In genomic region chr10:26733750-26734568, GRCh38 we compare ENCODE assay signal across 1 cellular context.
TF ChIP-seq lines count a peak whose summit lies in the region.

No MANE protein-coding gene starts in this region.

TF ChIP-seq in HepG2, 621 proteins besides CTCF, POLR2A, EP300 and RAD21 (continued from another document and continues in another):
- TF ChIP-seq ZHX1 (CRISPR knock-in tag; IDR thresholded peaks at IDR 0.05; ENCODE audit: low read depth) (no peak), ZNF709 (CRISPR knock-in tag; IDR thresholded peaks at IDR 0.05) (peak; percentile 81; the same call in 1 of the 2 replicates), CENPBD1 (CRISPR knock-in tag; IDR thresholded peaks at IDR 0.05; ENCODE audit: borderline replicate concordance, low read depth) (no peak), SRY (CRISPR knock-in tag; IDR thresholded peaks at IDR 0.05) (no peak), GATAD2A (CRISPR knock-in tag; IDR thresholded peaks at IDR 0.05) (peak; percentile 89), RFXAP (CRISPR knock-in tag; IDR thresholded peaks at IDR 0.05; ENCODE audit: borderline replicate concordance) (peak; percentile 71; the same call in 1 of the 2 replicates), ZNF17 (CRISPR knock-in tag; IDR thresholded peaks at IDR 0.05) (no peak), SIX1 (CRISPR knock-in tag; IDR thresholded peaks at IDR 0.05; ENCODE audit: borderline replicate concordance) (no peak), ZFP37 (CRISPR knock-in tag; IDR thresholded peaks at IDR 0.05; ENCODE audit: borderline replicate concordance) (no peak), ZBTB7B (CRISPR knock-in tag; IDR thresholded peaks at IDR 0.05) (peak; percentile 63; the same call in 1 of the 2 replicates), FOXO1 (CRISPR knock-in tag; IDR thresholded peaks at IDR 0.05) (peak; percentile 86), HHEX (CRISPR knock-in tag; IDR thresholded peaks at IDR 0.05) (0 out of 2 replicates have a peak, but pooled peaks have one; percentile 22), SAP130 (CRISPR knock-in tag; IDR thresholded peaks at IDR 0.05; ENCODE audit: low read depth) (peak; percentile 91), ADNP (CRISPR knock-in tag; IDR thresholded peaks at IDR 0.05) (no peak; the same call in 1 of the 2 replicates), ASH2L (IDR thresholded peaks at IDR 0.05; ENCODE audit: insufficient read length, low read depth, low read length) (peak; percentile 71), ATF6 (CRISPR knock-in tag; conservative IDR thresholded peaks at IDR 0.05) (no peak), ZNF510 (CRISPR knock-in tag; IDR thresholded peaks at IDR 0.05; ENCODE audit: low read depth) (no peak), SPEN (CRISPR knock-in tag; IDR thresholded peaks at IDR 0.05; ENCODE audit: low read depth) (peak; percentile 89; the same call in 1 of the 2 replicates), STAG1 (CRISPR knock-in tag; IDR thresholded peaks at IDR 0.05) (peak; percentile 42), KMT2A (CRISPR knock-in tag; IDR thresholded peaks at IDR 0.05) (peak; percentile 53; the same call in 1 of the 2 replicates), LCORL (IDR thresholded peaks at IDR 0.05) (no peak), LCORL (CRISPR knock-in tag; IDR thresholded peaks at IDR 0.05) (peak; percentile 88), ZNF614 (CRISPR knock-in tag; IDR thresholded peaks at IDR 0.05; ENCODE audit: borderline replicate concordance) (no peak; the same call in 1 of the 2 replicates), ZNF235 (CRISPR knock-in tag; IDR thresholded peaks at IDR 0.05; ENCODE audit: borderline replicate concordance) (no peak), ZNF547 (CRISPR knock-in tag; IDR thresholded peaks at IDR 0.05) (no peak), TBX3 (IDR thresholded peaks at IDR 0.05; ENCODE audit: borderline replicate concordance) (no peak), ZNF788 (CRISPR knock-in tag; IDR thresholded peaks at IDR 0.05; ENCODE audit: borderline replicate concordance) (peak; percentile 74; the same call in 1 of the 2 replicates), PCBP2 (optimal IDR thresholded peaks at IDR 0.05; ENCODE audit: low read depth, low read length, poor library complexity, severe bottlenecking) (no peak), ZNF724P (CRISPR knock-in tag; IDR thresholded peaks at IDR 0.05; ENCODE audit: borderline replicate concordance) (no peak), NRL (CRISPR knock-in tag; IDR thresholded peaks at IDR 0.05; ENCODE audit: borderline replicate concordance) (no peak), CREM (IDR thresholded peaks at IDR 0.05) (peak; percentile 65), CREM (CRISPR knock-in tag; IDR thresholded peaks at IDR 0.05) (no peak), KDM5B (CRISPR knock-in tag; IDR thresholded peaks at IDR 0.05; ENCODE audit: borderline replicate concordance) (0 out of 2 replicates have a peak, but pooled peaks have one; percentile 34), ZNF124 (CRISPR knock-in tag; IDR thresholded peaks at IDR 0.05) (no peak; the same call in 1 of the 2 replicates), MIER3 (CRISPR knock-in tag; IDR thresholded peaks at IDR 0.05; ENCODE audit: borderline replicate concordance) (peak; percentile 79)
- TF ChIP-seq, protein P1, sequence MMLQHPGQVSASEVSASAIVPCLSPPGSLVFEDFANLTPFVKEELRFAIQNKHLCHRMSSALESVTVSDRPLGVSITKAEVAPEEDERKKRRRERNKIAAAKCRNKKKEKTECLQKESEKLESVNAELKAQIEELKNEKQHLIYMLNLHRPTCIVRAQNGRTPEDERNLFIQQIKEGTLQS (CRISPR knock-in tag; IDR thresholded peaks at IDR 0.05) = no peak
- TF ChIP-seq, protein P2, sequence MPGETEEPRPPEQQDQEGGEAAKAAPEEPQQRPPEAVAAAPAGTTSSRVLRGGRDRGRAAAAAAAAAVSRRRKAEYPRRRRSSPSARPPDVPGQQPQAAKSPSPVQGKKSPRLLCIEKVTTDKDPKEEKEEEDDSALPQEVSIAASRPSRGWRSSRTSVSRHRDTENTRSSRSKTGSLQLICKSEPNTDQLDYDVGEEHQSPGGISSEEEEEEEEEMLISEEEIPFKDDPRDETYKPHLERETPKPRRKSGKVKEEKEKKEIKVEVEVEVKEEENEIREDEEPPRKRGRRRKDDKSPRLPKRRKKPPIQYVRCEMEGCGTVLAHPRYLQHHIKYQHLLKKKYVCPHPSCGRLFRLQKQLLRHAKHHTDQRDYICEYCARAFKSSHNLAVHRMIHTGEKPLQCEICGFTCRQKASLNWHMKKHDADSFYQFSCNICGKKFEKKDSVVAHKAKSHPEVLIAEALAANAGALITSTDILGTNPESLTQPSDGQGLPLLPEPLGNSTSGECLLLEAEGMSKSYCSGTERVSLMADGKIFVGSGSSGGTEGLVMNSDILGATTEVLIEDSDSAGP (CRISPR knock-in tag; IDR thresholded peaks at IDR 0.05; ENCODE audit: borderline replicate concordance) = peak; percentile 63
- TF ChIP-seq, protein P3, sequence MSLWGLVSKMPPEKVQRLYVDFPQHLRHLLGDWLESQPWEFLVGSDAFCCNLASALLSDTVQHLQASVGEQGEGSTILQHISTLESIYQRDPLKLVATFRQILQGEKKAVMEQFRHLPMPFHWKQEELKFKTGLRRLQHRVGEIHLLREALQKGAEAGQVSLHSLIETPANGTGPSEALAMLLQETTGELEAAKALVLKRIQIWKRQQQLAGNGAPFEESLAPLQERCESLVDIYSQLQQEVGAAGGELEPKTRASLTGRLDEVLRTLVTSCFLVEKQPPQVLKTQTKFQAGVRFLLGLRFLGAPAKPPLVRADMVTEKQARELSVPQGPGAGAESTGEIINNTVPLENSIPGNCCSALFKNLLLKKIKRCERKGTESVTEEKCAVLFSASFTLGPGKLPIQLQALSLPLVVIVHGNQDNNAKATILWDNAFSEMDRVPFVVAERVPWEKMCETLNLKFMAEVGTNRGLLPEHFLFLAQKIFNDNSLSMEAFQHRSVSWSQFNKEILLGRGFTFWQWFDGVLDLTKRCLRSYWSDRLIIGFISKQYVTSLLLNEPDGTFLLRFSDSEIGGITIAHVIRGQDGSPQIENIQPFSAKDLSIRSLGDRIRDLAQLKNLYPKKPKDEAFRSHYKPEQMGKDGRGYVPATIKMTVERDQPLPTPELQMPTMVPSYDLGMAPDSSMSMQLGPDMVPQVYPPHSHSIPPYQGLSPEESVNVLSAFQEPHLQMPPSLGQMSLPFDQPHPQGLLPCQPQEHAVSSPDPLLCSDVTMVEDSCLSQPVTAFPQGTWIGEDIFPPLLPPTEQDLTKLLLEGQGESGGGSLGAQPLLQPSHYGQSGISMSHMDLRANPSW (CRISPR knock-in tag; IDR thresholded peaks at IDR 0.05; ENCODE audit: borderline replicate concordance) = no peak
- TF ChIP-seq, protein P4, sequence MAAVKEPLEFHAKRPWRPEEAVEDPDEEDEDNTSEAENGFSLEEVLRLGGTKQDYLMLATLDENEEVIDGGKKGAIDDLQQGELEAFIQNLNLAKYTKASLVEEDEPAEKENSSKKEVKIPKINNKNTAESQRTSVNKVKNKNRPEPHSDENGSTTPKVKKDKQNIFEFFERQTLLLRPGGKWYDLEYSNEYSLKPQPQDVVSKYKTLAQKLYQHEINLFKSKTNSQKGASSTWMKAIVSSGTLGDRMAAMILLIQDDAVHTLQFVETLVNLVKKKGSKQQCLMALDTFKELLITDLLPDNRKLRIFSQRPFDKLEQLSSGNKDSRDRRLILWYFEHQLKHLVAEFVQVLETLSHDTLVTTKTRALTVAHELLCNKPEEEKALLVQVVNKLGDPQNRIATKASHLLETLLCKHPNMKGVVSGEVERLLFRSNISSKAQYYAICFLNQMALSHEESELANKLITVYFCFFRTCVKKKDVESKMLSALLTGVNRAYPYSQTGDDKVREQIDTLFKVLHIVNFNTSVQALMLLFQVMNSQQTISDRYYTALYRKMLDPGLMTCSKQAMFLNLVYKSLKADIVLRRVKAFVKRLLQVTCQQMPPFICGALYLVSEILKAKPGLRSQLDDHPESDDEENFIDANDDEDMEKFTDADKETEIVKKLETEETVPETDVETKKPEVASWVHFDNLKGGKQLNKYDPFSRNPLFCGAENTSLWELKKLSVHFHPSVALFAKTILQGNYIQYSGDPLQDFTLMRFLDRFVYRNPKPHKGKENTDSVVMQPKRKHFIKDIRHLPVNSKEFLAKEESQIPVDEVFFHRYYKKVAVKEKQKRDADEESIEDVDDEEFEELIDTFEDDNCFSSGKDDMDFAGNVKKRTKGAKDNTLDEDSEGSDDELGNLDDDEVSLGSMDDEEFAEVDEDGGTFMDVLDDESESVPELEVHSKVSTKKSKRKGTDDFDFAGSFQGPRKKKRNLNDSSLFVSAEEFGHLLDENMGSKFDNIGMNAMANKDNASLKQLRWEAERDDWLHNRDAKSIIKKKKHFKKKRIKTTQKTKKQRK (IDR thresholded peaks at IDR 0.05; ENCODE audit: low read length) = no peak
- TF ChIP-seq, protein P5, sequence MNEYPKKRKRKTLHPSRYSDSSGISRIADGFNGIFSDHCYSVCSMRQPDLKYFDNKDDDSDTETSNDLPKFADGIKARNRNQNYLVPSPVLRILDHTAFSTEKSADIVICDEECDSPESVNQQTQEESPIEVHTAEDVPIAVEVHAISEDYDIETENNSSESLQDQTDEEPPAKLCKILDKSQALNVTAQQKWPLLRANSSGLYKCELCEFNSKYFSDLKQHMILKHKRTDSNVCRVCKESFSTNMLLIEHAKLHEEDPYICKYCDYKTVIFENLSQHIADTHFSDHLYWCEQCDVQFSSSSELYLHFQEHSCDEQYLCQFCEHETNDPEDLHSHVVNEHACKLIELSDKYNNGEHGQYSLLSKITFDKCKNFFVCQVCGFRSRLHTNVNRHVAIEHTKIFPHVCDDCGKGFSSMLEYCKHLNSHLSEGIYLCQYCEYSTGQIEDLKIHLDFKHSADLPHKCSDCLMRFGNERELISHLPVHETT (CRISPR knock-in tag; conservative IDR thresholded peaks at IDR 0.05) = 0 out of 2 replicates have a peak, but pooled peaks have one; percentile 40
- TF ChIP-seq, protein P6, sequence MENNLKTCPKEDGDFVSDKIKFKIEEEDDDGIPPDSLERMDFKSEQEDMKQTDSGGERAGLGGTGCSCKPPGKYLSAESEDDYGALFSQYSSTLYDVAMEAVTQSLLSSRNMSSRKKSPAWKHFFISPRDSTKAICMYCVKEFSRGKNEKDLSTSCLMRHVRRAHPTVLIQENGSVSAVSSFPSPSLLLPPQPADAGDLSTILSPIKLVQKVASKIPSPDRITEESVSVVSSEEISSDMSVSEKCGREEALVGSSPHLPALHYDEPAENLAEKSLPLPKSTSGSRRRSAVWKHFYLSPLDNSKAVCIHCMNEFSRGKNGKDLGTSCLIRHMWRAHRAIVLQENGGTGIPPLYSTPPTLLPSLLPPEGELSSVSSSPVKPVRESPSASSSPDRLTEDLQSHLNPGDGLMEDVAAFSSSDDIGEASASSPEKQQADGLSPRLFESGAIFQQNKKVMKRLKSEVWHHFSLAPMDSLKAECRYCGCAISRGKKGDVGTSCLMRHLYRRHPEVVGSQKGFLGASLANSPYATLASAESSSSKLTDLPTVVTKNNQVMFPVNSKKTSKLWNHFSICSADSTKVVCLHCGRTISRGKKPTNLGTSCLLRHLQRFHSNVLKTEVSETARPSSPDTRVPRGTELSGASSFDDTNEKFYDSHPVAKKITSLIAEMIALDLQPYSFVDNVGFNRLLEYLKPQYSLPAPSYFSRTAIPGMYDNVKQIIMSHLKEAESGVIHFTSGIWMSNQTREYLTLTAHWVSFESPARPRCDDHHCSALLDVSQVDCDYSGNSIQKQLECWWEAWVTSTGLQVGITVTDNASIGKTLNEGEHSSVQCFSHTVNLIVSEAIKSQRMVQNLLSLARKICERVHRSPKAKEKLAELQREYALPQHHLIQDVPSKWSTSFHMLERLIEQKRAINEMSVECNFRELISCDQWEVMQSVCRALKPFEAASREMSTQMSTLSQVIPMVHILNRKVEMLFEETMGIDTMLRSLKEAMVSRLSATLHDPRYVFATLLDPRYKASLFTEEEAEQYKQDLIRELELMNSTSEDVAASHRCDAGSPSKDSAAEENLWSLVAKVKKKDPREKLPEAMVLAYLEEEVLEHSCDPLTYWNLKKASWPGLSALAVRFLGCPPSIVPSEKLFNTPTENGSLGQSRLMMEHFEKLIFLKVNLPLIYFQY (CRISPR knock-in tag; IDR thresholded peaks at IDR 0.05; ENCODE audit: borderline replicate concordance) = no peak
- TF ChIP-seq, protein P7, sequence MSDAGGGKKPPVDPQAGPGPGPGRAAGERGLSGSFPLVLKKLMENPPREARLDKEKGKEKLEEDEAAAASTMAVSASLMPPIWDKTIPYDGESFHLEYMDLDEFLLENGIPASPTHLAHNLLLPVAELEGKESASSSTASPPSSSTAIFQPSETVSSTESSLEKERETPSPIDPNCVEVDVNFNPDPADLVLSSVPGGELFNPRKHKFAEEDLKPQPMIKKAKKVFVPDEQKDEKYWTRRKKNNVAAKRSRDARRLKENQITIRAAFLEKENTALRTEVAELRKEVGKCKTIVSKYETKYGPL (CRISPR knock-in tag; IDR thresholded peaks at IDR 0.05) = no peak
